ENCODE assay signal across 8 cellular contexts in genomic region chr6:163413345-163414116, GRCh38. TPM values are rescaled to one million over a fixed set of nuclear protein-coding genes. Genes with fewer than 3 reads are reported as not detected.
A peak's percentile ranks its signal among the peaks of the same experiment; 100 is the strongest.
DNase-seq lines count a peak whose midpoint lies in the region; ATAC-seq and TF ChIP-seq lines count a peak whose summit lies in the region.

No MANE protein-coding gene starts in this region.

- peak; percentile 75 for DNase-seq in NCI-H2171 (lab: John Stamatoyannopoulos, UW)
- DNase-seq in activated CD4-positive, alpha-beta T cell treated with anti-CD3 and anti-CD28 coated beads, Interleukin-2, amount 50 U/mL, for 24 hours (ENCODE audit: low read depth in 1 of 2, low spot score in 1 of 2), result peak; percentile 84 to 90
- DNase-seq in dedifferentiated amniotic fluid mesenchymal stem cell (ENCODE audit: extremely low spot score), result peak; percentile 86
- DNase-seq in left lung, result peak; percentile 89 to 95
- DNase-seq in stimulated activated CD4-positive, alpha-beta T cell treated with anti-CD3 and anti-CD28 coated beads, Interleukin-2, amount 100 ng/mL, for 24 hours, result peak; percentile 88 to 92

- H2AFZ ChIP-seq in ACC112 (ENCODE audit: low read length, unreplicated experiment), result peak overlapping the region; percentile 72

- intact Hi-C loops in left lung (cut with DNase I), result no loop called here

- H3K36me3 ChIP-seq in ACC112 (ENCODE audit: insufficient read depth, low read length) (no peaks in the 10 kb centered on the region), left lung (no peaks in the 10 kb centered on the region)

- no peak for TF ChIP-seq CTCF in left lung (IDR thresholded peaks at IDR 0.05)

- ATAC-seq in GM18508 (IDR thresholded peaks at IDR 0.05; ENCODE audit: insufficient read depth, unreplicated experiment) (peak; percentile 31), HG02970 (IDR thresholded peaks at IDR 0.05; ENCODE audit: low FRiP score, unreplicated experiment) (peak; percentile 64), left lung (peak; percentile 89)

- H3K27ac ChIP-seq in ACC112 (ENCODE audit: low read depth, low read length), result peak overlapping the region; percentile 90
- H3K27ac ChIP-seq in left lung, result peak overlapping the region; percentile 100

- H3K4me1 ChIP-seq in ACC112 (ENCODE audit: control insufficient read depth, insufficient read depth, low read length, unreplicated experiment) (peaks cover 10% of the 10 kb centered on the region), left lung (peaks cover 5 to 32% of the 10 kb centered on the region in 2 donors)

- H3K27me3 ChIP-seq in ACC112 (ENCODE audit: insufficient read depth, low read length) (no peaks in the 10 kb centered on the region), left lung (no peaks in the 10 kb centered on the region)

- H3K9me3 ChIP-seq in left lung, result no peaks in the 10 kb centered on the region

- H3K79me2 ChIP-seq in ACC112 (ENCODE audit: control insufficient read depth, insufficient read depth, low read length, unreplicated experiment), result peaks cover 38% of the 10 kb centered on the region

- H3K4me3 ChIP-seq in ACC112 (ENCODE audit: low read depth, low read length), result peak overlapping the region; percentile 95
- H3K4me3 ChIP-seq in left lung, result peak overlapping the region; percentile 66 to 68

RNA-seq across cellular contexts. Expression of gene QKI, which starts 1.0 kb away (rescaled TPM):
- total RNA-seq in left lung, result 100 to 1,000 TPM; 162 to 195 TPM

Comparison
In these comparisons a context has a peak if more than half of its experiments do, and no peak if none do; other contexts are left out.
1. Peak in every context shown above with its lines: DNase-seq, ATAC-seq, H3K4me3 ChIP-seq and H3K27ac ChIP-seq.
2. ATAC-seq: peak in every context shown above with its lines; median percentile 89 in left lung; 64 in HG02970; 31 in GM18508.